ENCODE assay signal across 18 cellular contexts in genomic region chrX:35251229-35251628, GRCh38.
DNase-seq lines count a peak whose midpoint lies in the region; ATAC-seq and TF ChIP-seq lines count a peak whose summit lies in the region.
"Had no signal": no experiment of that assay in that cellular context is flagged by ENCODE, and none has a peak within 500 bp of the region (broad histone marks: within the 10 kb centered on the region; RNA-seq: fewer than 3 reads in every experiment).

No MANE protein-coding gene starts in this region.

- no peaks in the 10 kb centered on the region for H3K36me3 ChIP-seq in left ventricle myocardium inferior
- no peaks in the 10 kb centered on the region for H3K36me3 ChIP-seq in OCI-LY3 (replicated peaks; ENCODE audit: low read depth, low read length)

- ATAC-seq in Right ventricle myocardium inferior (no peak), GM19397 (IDR thresholded peaks at IDR 0.05; ENCODE audit: unreplicated experiment) (no peak)
- ATAC-seq: A549 had no signal

- TF ChIP-seq CTCF in left ventricle myocardium inferior (IDR thresholded peaks at IDR 0.05; ENCODE audit: borderline replicate concordance) (no peak), OCI-LY3 (IDR thresholded peaks at IDR 0.05; ENCODE audit: low read depth, low read length) (no peak)

- peaks cover 4% of the 10 kb centered on the region for H3K9me3 Mint-ChIP-seq in activated naive CD4-positive, alpha-beta T cell treated with anti-CD3 and anti-CD28 coated beads for 36 hours

- DNase-seq in Right ventricle myocardium inferior (ENCODE audit: missing footprints) (peak; percentile 0), left ventricle myocardium inferior (no peak), myocyte (ENCODE audit: low read depth) (peak; percentile 2)
- no peak for DNase-seq in activated naive CD4-positive, alpha-beta T cell treated with anti-CD3 and anti-CD28 coated beads for 36 hours
- DNase-seq: 8988T; ACHN; AML-193; C1 segment of cervical spinal cord; CD4-positive, alpha-beta memory T cell; COR-L47; DMS153; DND-41; GM23248; H7; HCEC 1CT had no signal

- H3K27me3 Mint-ChIP-seq in activated naive CD4-positive, alpha-beta T cell treated with anti-CD3 and anti-CD28 coated beads for 36 hours (ENCODE audit: low read depth), result no peaks in the 10 kb centered on the region
- H3K27me3 Mint-ChIP-seq: CD4-positive, alpha-beta memory T cell had no signal

- H3K9ac ChIP-seq in OCI-LY3 (ENCODE audit: low read length), result no peak overlapping the region
- H3K9ac ChIP-seq: GM23248 had no signal

- H3K27ac ChIP-seq in left ventricle myocardium inferior (replicated peaks), result no peak overlapping the region
- no peak overlapping the region for H3K27ac ChIP-seq in OCI-LY3 (ENCODE audit: low read length)
- H3K27ac ChIP-seq: A549, GM23248 had no signal

- no peak overlapping the region for H3K4me3 Mint-ChIP-seq in activated naive CD4-positive, alpha-beta T cell treated with anti-CD3 and anti-CD28 coated beads for 36 hours
- H3K4me3 Mint-ChIP-seq: CD4-positive, alpha-beta memory T cell had no signal

- CTCF ChIA-PET in activated naive CD4-positive, alpha-beta T cell treated with anti-CD3 and anti-CD28 coated beads for 36 hours (lab: Charles Lee), result no interaction called here

- no peaks in the 10 kb centered on the region for H4K20me1 ChIP-seq in OCI-LY3 (ENCODE audit: insufficient read depth, low read length)

- no peak overlapping the region for H3K27ac Mint-ChIP-seq in activated naive CD4-positive, alpha-beta T cell treated with anti-CD3 and anti-CD28 coated beads for 36 hours
- H3K27ac Mint-ChIP-seq: CD4-positive, alpha-beta memory T cell had no signal

- H3K9me3 ChIP-seq in left ventricle myocardium inferior (replicated peaks), result no peaks in the 10 kb centered on the region
- H3K9me3 ChIP-seq in OCI-LY3 (ENCODE audit: insufficient read depth, low read length), result no peaks in the 10 kb centered on the region
- H3K9me3 ChIP-seq: A549 had no signal

- H3K79me2 ChIP-seq in OCI-LY3 (ENCODE audit: low read length), result no peaks in the 10 kb centered on the region

- no peak overlapping the region for H2AFZ ChIP-seq in OCI-LY3 (ENCODE audit: low read depth, low read length)
- H2AFZ ChIP-seq: GM23248 had no signal

- 0 out of 2 replicates have a peak overlapping the region, but pooled peaks have one; percentile 9 for H3K4me2 ChIP-seq in OCI-LY3 (ENCODE audit: low read length)
- H3K4me2 ChIP-seq: A549 had no signal

- H3K4me1 Mint-ChIP-seq in activated naive CD4-positive, alpha-beta T cell treated with anti-CD3 and anti-CD28 coated beads for 36 hours (ENCODE audit: low read depth), result no peaks in the 10 kb centered on the region
- H3K4me1 Mint-ChIP-seq: CD4-positive, alpha-beta memory T cell had no signal

- no peaks in the 10 kb centered on the region for H3K4me1 ChIP-seq in left ventricle myocardium inferior
- peaks cover 3% of the 10 kb centered on the region; the same call in 1 of the 2 replicates for H3K4me1 ChIP-seq in OCI-LY3 (ENCODE audit: low read length)
- H3K4me1 ChIP-seq: A549 had no signal

- no peaks in the 10 kb centered on the region for H3K36me3 Mint-ChIP-seq in activated naive CD4-positive, alpha-beta T cell treated with anti-CD3 and anti-CD28 coated beads for 36 hours (ENCODE audit: low read depth)
- H3K36me3 Mint-ChIP-seq: CD4-positive, alpha-beta memory T cell had no signal

- intact Hi-C loops in Right ventricle myocardium inferior (cut with DNase I), result no loop called here
- intact Hi-C loops in left ventricle myocardium inferior (cut with micrococcal nuclease), result no loop called here
- intact Hi-C loops in activated naive CD4-positive, alpha-beta T cell treated with anti-CD3 and anti-CD28 coated beads for 36 hours (cut with micrococcal nuclease), result no loop called here

- H3K4me3 ChIP-seq in left ventricle myocardium inferior (no peak overlapping the region), OCI-LY3 (ENCODE audit: low read length) (no peak overlapping the region)
- H3K4me3 ChIP-seq: A549, GM23248 had no signal

- no peaks in the 10 kb centered on the region for H3K27me3 ChIP-seq in left ventricle myocardium inferior (ENCODE audit: low read depth)
- no peaks in the 10 kb centered on the region for H3K27me3 ChIP-seq in OCI-LY3 (ENCODE audit: low read depth, low read length)

Comparison
In these comparisons a context has a peak if more than half of its experiments do, and no peak if none do; other contexts are left out.
1. DNase-seq: peak in Right ventricle myocardium inferior (single experiment) and myocyte (single experiment); none in left ventricle myocardium inferior (single experiment) and activated naive CD4-positive, alpha-beta T cell treated with anti-CD3 and anti-CD28 coated beads for 36 hours (single experiment).